In genomic region chr5:172984244-172984953, GRCh38 we compare ENCODE assay signal across 8 cellular contexts. TPM values are rescaled to one million over a fixed set of nuclear protein-coding genes. Genes with fewer than 3 reads are reported as not detected.
A peak's percentile ranks its signal among the peaks of the same experiment; 100 is the strongest.
DNase-seq lines count a peak whose midpoint lies in the region; ATAC-seq and TF ChIP-seq lines count a peak whose summit lies in the region.

No MANE protein-coding gene starts in this region.

- peak; percentile 85 for DNase-seq in AG08396 (ENCODE audit: low spot score)
- peak; percentile 64 for DNase-seq in NCI-H460 (ENCODE audit: extremely low read depth, low read depth)
- DNase-seq in activated CD4-positive, alpha-beta T cell treated with anti-CD3 and anti-CD28 coated beads, Interleukin-2, amount 50 U/mL, for 1 hour = peak; percentile 76
- peak; percentile 92 for DNase-seq in dermis blood vessel endothelial cell
- peak; percentile 80 for DNase-seq in stimulated activated CD4-positive, alpha-beta T cell treated with anti-CD3 and anti-CD28 coated beads, Interleukin-4, amount 100 ng/mL, for 24 hours

- TF ChIP-seq RAD21 in liver (IDR thresholded peaks at IDR 0.05) = peak; percentile 64 to 76

- no peaks in the 10 kb centered on the region for H3K9me3 ChIP-seq in liver (ENCODE audit: control insufficient read depth in 4 of 4, low read length in 3 of 4)

- TF ChIP-seq CTCF in liver (IDR thresholded peaks at IDR 0.05; ENCODE audit: low read depth, low read length, missing input control) = peak; percentile 36

- peak; percentile 49 for ATAC-seq in GM18870 (IDR thresholded peaks at IDR 0.05; ENCODE audit: unreplicated experiment)
- ATAC-seq in HG03139 (IDR thresholded peaks at IDR 0.05; ENCODE audit: unreplicated experiment) = peak; percentile 54

- 2% methylated on average over 15 of the region's 15 CpGs for WGBS in liver

- peak overlapping the region; percentile 90 to 91 for H3K9ac ChIP-seq in liver (ENCODE audit: low read depth in 1 of 2, low read length in 2 of 2)

- no peaks in the 10 kb centered on the region for H3K27me3 ChIP-seq in liver (ENCODE audit: control insufficient read depth in 4 of 4, insufficient read depth in 4 of 4, low read length in 3 of 4)

- peak overlapping the region; percentile 71 to 99 (median 74) for H3K4me3 ChIP-seq in liver (ENCODE audit: low read depth in 1 of 3, low read length in 3 of 3)

- peaks cover 0 to 7% (median 3%) of the 10 kb centered on the region in 4 donors for H3K36me3 ChIP-seq in liver (ENCODE audit: control insufficient read depth in 4 of 4, insufficient read depth in 3 of 4, low read depth in 1 of 4, low read length in 3 of 4)

- H3K27ac ChIP-seq in liver (ENCODE audit: low read depth in 1 of 2, low read length in 2 of 2) = peak overlapping the region; percentile 85 to 92

- peaks cover 0 to 14% (median 7%) of the 10 kb centered on the region in 4 donors for H3K4me1 ChIP-seq in liver (ENCODE audit: control insufficient read depth in 4 of 4, insufficient read depth in 4 of 4, low read length in 3 of 4)

TF ChIP-seq in liver, 16 proteins besides CTCF, POLR2A, EP300 and RAD21:
- TF ChIP-seq HNF4A (conservative IDR thresholded peaks at IDR 0.05) = peak in 1 of 2 donors; percentile 5
- no peak for TF ChIP-seq NR2F2 (IDR thresholded peaks at IDR 0.05)

RNA-seq across cellular contexts. Expression of gene ATP6V0E1, which starts 0.8 kb away (rescaled TPM):
- 135 and 154 TPM in 2 replicates for total RNA-seq in NCI-H460 (2014; rRNA removed; shearing (Covaris generic))
- 64.5 and 65.5 TPM in 2 replicates for polyA plus RNA-seq in NCI-H460 (2014; cell fraction: nucleus; rRNA removed)
- total RNA-seq in dermis blood vessel endothelial cell (213 and 253 TPM in 2 replicates), liver (10 to 100 TPM; 56.6 to 86.7 TPM)
- 100 to 1,000 TPM; 135 to 396 TPM for polyA plus RNA-seq in liver

RNA-seq across cellular contexts. Expression of gene RPL26L1, which starts 25.2 kb away (rescaled TPM):
- total RNA-seq in NCI-H460 (2014; rRNA removed; shearing (Covaris generic)) = 104 and 105 TPM in 2 replicates
- 104 and 105 TPM in 2 replicates for polyA plus RNA-seq in NCI-H460 (2014; cell fraction: nucleus; rRNA removed)
- 28.4 and 31.4 TPM in 2 replicates for total RNA-seq in dermis blood vessel endothelial cell
- total RNA-seq in liver = 10 to 100 TPM; 11.6 to 14.6 TPM
- polyA plus RNA-seq in liver = 10 to 100 TPM; 41.0 to 52.2 TPM

Comparison
In these comparisons a context has a peak if more than half of its experiments do, and no peak if none do; other contexts are left out.
1. Peak in every context shown above with its lines: DNase-seq, ATAC-seq, H3K4me3 ChIP-seq and H3K27ac ChIP-seq.